ENCODE assay signal across 8 cellular contexts in genomic region chr2:44244135-44244871, GRCh38. TPM values are rescaled to one million over a fixed set of nuclear protein-coding genes. Genes with fewer than 3 reads are reported as not detected.
DNase-seq lines count a peak whose midpoint lies in the region; ATAC-seq lines count a peak whose summit lies in the region.

No MANE protein-coding gene starts in this region.

- no peak overlapping the region for H2AFZ ChIP-seq in mesenchymal stem cell (ENCODE audit: low read depth, low read length)

- no peak overlapping the region for H2AK5ac ChIP-seq in mesenchymal stem cell (ENCODE audit: low read length, severe bottlenecking)

- no peak overlapping the region for H2BK12ac ChIP-seq in mesenchymal stem cell (ENCODE audit: low read length in 2 of 2)

- peak overlapping the region; percentile 48 to 71 for H3K4me3 ChIP-seq in duodenal mucosa (ENCODE audit: low read depth in 1 of 2, low read length in 2 of 2)
- peak overlapping the region in 1 of 2 experiments; percentile 72 for H3K4me3 ChIP-seq in mesenchymal stem cell (ENCODE audit: insufficient read depth in 1 of 2, low read depth in 1 of 2, low read length in 2 of 2)

- ATAC-seq in HG03354 (IDR thresholded peaks at IDR 0.05; ENCODE audit: poor library complexity, severe bottlenecking, unreplicated experiment) (peak; percentile 60), HG03460 (IDR thresholded peaks at IDR 0.05; ENCODE audit: unreplicated experiment) (no peak)

- no peak overlapping the region for H2BK120ac ChIP-seq in mesenchymal stem cell (ENCODE audit: low read depth, low read length)

- no peak overlapping the region for H3K23ac ChIP-seq in mesenchymal stem cell (ENCODE audit: low read length in 2 of 2)

- no peak overlapping the region for H3K18ac ChIP-seq in mesenchymal stem cell (ENCODE audit: low read depth in 1 of 2, low read length in 2 of 2)

- H3K14ac ChIP-seq in mesenchymal stem cell (ENCODE audit: low read length in 2 of 2): no peak overlapping the region

- H3K9ac ChIP-seq in duodenal mucosa (ENCODE audit: low read depth in 1 of 2, low read length in 2 of 2): peak overlapping the region; percentile 13 to 57
- H3K9ac ChIP-seq in mesenchymal stem cell (ENCODE audit: low read length): peak overlapping the region; percentile 80

- H4K8ac ChIP-seq in mesenchymal stem cell (ENCODE audit: low read length): no peak overlapping the region

- H3K4me2 ChIP-seq in mesenchymal stem cell (ENCODE audit: low read length, poor library complexity, severe bottlenecking): peak overlapping the region; percentile 50

- peak overlapping the region; percentile 70 for H2BK5ac ChIP-seq in mesenchymal stem cell (ENCODE audit: low read depth, low read length, poor library complexity, severe bottlenecking)

- H4K91ac ChIP-seq in mesenchymal stem cell (ENCODE audit: low read length): no peak overlapping the region

- peaks cover 5 to 11% of the 10 kb centered on the region in 2 donors for H3K4me1 ChIP-seq in duodenal mucosa (ENCODE audit: control insufficient read depth in 1 of 2, insufficient read depth in 2 of 2, low read length in 2 of 2)
- peaks cover 4% of the 10 kb centered on the region for H3K4me1 ChIP-seq in mesenchymal stem cell (ENCODE audit: control insufficient read depth, insufficient read depth, low read depth, low read length)

- H3K27me3 ChIP-seq in duodenal mucosa (ENCODE audit: control insufficient read depth in 1 of 2, insufficient read depth in 2 of 2, low read length in 2 of 2): no peaks in the 10 kb centered on the region
- H3K27me3 ChIP-seq in mesenchymal stem cell (ENCODE audit: control insufficient read depth in 1 of 2, insufficient read depth in 1 of 2, low read length in 2 of 2): peaks cover 0 to 4% of the 10 kb centered on the region in 2 experiments

- no peak overlapping the region for H3K4ac ChIP-seq in mesenchymal stem cell (ENCODE audit: low read depth in 1 of 2, low read length in 2 of 2)

- no peak overlapping the region for H3K27ac ChIP-seq in duodenal mucosa (ENCODE audit: low read depth, low read length)
- peak overlapping the region; percentile 74 for H3K27ac ChIP-seq in mesenchymal stem cell (ENCODE audit: low read length, poor library complexity, severe bottlenecking)

- H3K79me1 ChIP-seq in mesenchymal stem cell (replicated peaks; ENCODE audit: low read length, poor library complexity, severe bottlenecking): no peaks in the 10 kb centered on the region

- WGBS in mesenchymal stem cell: 29% methylated on average over 3 of the region's 12 CpGs

- H3K36me3 ChIP-seq in duodenal mucosa (ENCODE audit: control insufficient read depth in 1 of 2, insufficient read depth in 2 of 2, low read length in 2 of 2) (no peaks in the 10 kb centered on the region), mesenchymal stem cell (ENCODE audit: control insufficient read depth in 1 of 2, insufficient read depth in 2 of 2, low read depth in 1 of 2, low read length in 2 of 2) (no peaks in the 10 kb centered on the region)

- no peak overlapping the region for H2BK15ac ChIP-seq in mesenchymal stem cell (ENCODE audit: low read depth, poor library complexity, severe bottlenecking)

- DNase-seq in CD1c-positive myeloid dendritic cell (ENCODE audit: extremely low spot score) (peak; percentile 71), NCI-H748 (lab: John Stamatoyannopoulos, UW; ENCODE audit: unreplicated experiment) (peak; percentile 79), mesenchymal stem cell (peak; percentile 73)
- peak; percentile 34 to 48 for DNase-seq in activated CD4-positive, alpha-beta T cell treated with anti-CD3 and anti-CD28 coated beads, Interleukin-2, amount 50 U/mL, for 4 hours
- peak; percentile 6 to 12 for DNase-seq in stimulated activated CD8-positive, alpha-beta memory T cell treated with anti-CD3 and anti-CD28 coated beads, Interleukin-2, amount 100 ng/mL, for 1 hour (ENCODE audit: low read depth in 2 of 2)

- H3K9me3 ChIP-seq in duodenal mucosa (ENCODE audit: control insufficient read depth in 1 of 2, low read length in 2 of 2): no peaks in the 10 kb centered on the region
- H3K9me3 ChIP-seq in mesenchymal stem cell (ENCODE audit: control insufficient read depth, low read length): no peaks in the 10 kb centered on the region

RNA-seq across cellular contexts. Expression of gene SLC3A1, which starts 31.0 kb away (rescaled TPM):
- polyA plus RNA-seq in mesenchymal stem cell (2013, experiment 1 of 2): 0.15 TPM
- 0.11 TPM for polyA plus RNA-seq in mesenchymal stem cell (2013, experiment 2 of 2)

Comparison
In these comparisons a context has a peak if more than half of its experiments do, and no peak if none do; other contexts are left out.
1. DNase-seq: peak in every context shown above with its lines; median percentile 79 in NCI-H748; 73 in mesenchymal stem cell; 71 in CD1c-positive myeloid dendritic cell; 41 in activated CD4-positive, alpha-beta T cell treated with anti-CD3 and anti-CD28 coated beads, Interleukin-2, amount 50 U/mL, for 4 hours; 9 in stimulated activated CD8-positive, alpha-beta memory T cell treated with anti-CD3 and anti-CD28 coated beads, Interleukin-2, amount 100 ng/mL, for 1 hour.